In genomic region chr7:140056431-140056830, GRCh38 we compare ENCODE assay signal across 24 cellular contexts. TPM values are rescaled to one million over a fixed set of nuclear protein-coding genes. Genes with fewer than 3 reads are reported as not detected.
DNase-seq lines count a peak whose midpoint lies in the region; ATAC-seq and TF ChIP-seq lines count a peak whose summit lies in the region.
"Had no signal": no experiment of that assay in that cellular context is flagged by ENCODE, and none has a peak within 500 bp of the region (broad histone marks: within the 10 kb centered on the region; RNA-seq: fewer than 3 reads in every experiment).

No MANE protein-coding gene starts in this region.

- H3K4me3 ChIP-seq in right atrium auricular region, result no peak overlapping the region
- H3K4me3 ChIP-seq in effector memory CD4-positive, alpha-beta T cell (ENCODE audit: insufficient read depth, low read depth, low read length, poor library complexity, severe bottlenecking), result no peak overlapping the region
- H3K4me3 ChIP-seq: GM12878, SK-N-MC had no signal

- peaks cover 0 to 32% of the 10 kb centered on the region in 2 donors for H3K4me1 ChIP-seq in right atrium auricular region
- peaks cover 23% of the 10 kb centered on the region for H3K4me1 ChIP-seq in effector memory CD4-positive, alpha-beta T cell (ENCODE audit: control insufficient read depth, insufficient read depth, low read length, poor library complexity, severe bottlenecking)
- H3K4me1 ChIP-seq: Caco-2 had no signal

- no peaks in the 10 kb centered on the region for H3K36me3 ChIP-seq in right atrium auricular region
- H3K36me3 ChIP-seq in effector memory CD4-positive, alpha-beta T cell (ENCODE audit: control insufficient read depth, insufficient read depth, low read length), result peaks cover 23% of the 10 kb centered on the region

- H3K4me1 Mint-ChIP-seq in activated B cell treated with CpG ODN at 0.5 μM for 24 hours, result peaks cover 89% of the 10 kb centered on the region
- H3K4me1 Mint-ChIP-seq in naive B cell, result peaks cover 64 to 89% (median 76%) of the 10 kb centered on the region in 3 donors

- H3K9me3 ChIP-seq in right atrium auricular region, result no peaks in the 10 kb centered on the region
- no peaks in the 10 kb centered on the region for H3K9me3 ChIP-seq in effector memory CD4-positive, alpha-beta T cell (ENCODE audit: control insufficient read depth, low read length)
- H3K9me3 ChIP-seq: Caco-2 had no signal

- no peaks in the 10 kb centered on the region for H3K27me3 Mint-ChIP-seq in activated B cell treated with CpG ODN at 0.5 μM for 24 hours
- H3K27me3 Mint-ChIP-seq in naive B cell, result no peaks in the 10 kb centered on the region

- peaks cover 53% of the 10 kb centered on the region for H3K36me3 Mint-ChIP-seq in activated B cell treated with CpG ODN at 0.5 μM for 24 hours (ENCODE audit: low read depth)
- H3K36me3 Mint-ChIP-seq in naive B cell, result peaks cover 0 to 14% of the 10 kb centered on the region in 2 donors

- TF ChIP-seq CTCF in right atrium auricular region (IDR thresholded peaks at IDR 0.05) (no peak), activated B cell treated with CpG ODN at 0.5 μM for 24 hours (IDR thresholded peaks at IDR 0.05) (no peak)

- intact Hi-C loops in left cardiac atrium (cut with DNase I) (no loop called here), activated B cell treated with CpG ODN at 0.5 μM for 24 hours (cut with micrococcal nuclease) (no loop called here)

- no peak overlapping the region for H3K4me3 Mint-ChIP-seq in activated B cell treated with CpG ODN at 0.5 μM for 24 hours
- H3K4me3 Mint-ChIP-seq in naive B cell, result no peak overlapping the region

- CTCF ChIA-PET in activated B cell treated with CpG ODN at 0.5 μM for 24 hours (lab: Charles Lee), result no interaction called here

- POLR2A ChIA-PET in activated B cell treated with CpG ODN at 0.5 μM for 24 hours (lab: Charles Lee), result interaction anchor here (1.1 kb wide), 1 partner anchor 958 kb away, joined by 3 read pairs; no protein-coding TSS in a partner anchor

- ATAC-seq in left cardiac atrium, result no peak
- no peak for ATAC-seq in activated B cell treated with CpG ODN at 0.5 μM for 24 hours (ENCODE audit: low read depth)
- ATAC-seq in naive B cell (ENCODE audit: low read depth in 2 of 2), result no peak
- no peak for ATAC-seq in HG02610 (IDR thresholded peaks at IDR 0.05; ENCODE audit: unreplicated experiment)
- ATAC-seq: GM12878, HepG2 had no signal

- no peaks in the 10 kb centered on the region for H3K9me3 Mint-ChIP-seq in activated B cell treated with CpG ODN at 0.5 μM for 24 hours
- no peaks in the 10 kb centered on the region for H3K9me3 Mint-ChIP-seq in naive B cell

- H3K27ac Mint-ChIP-seq in activated B cell treated with CpG ODN at 0.5 μM for 24 hours (peak overlapping the region; percentile 22), naive B cell (peak overlapping the region; percentile 46 to 89 (median 66))

- H3K27ac ChIP-seq in right atrium auricular region, result no peak overlapping the region
- H3K27ac ChIP-seq in effector memory CD4-positive, alpha-beta T cell (ENCODE audit: insufficient read depth, low read length, poor library complexity, severe bottlenecking), result no peak overlapping the region
- H3K27ac ChIP-seq: C4-2B, HL-60, RWPE1, SK-N-MC had no signal

- DNase-seq in right atrium auricular region (ENCODE audit: low spot score), result peak; percentile 32
- no peak for DNase-seq in left cardiac atrium
- DNase-seq in activated B cell treated with CpG ODN at 0.5 μM for 24 hours, result no peak
- no peak for DNase-seq in naive B cell
- DNase-seq in NCI-H2196 treated with DMSO at 0.1 percent for 48 hours (lab: John Stamatoyannopoulos, UW; ENCODE audit: unreplicated experiment), result no peak
- DNase-seq in effector memory CD4-positive, alpha-beta T cell, result no peak
- DNase-seq: 8988T, Caco-2, DND-41, KBM-7, NCI-H1092, NCI-H1436, NCI-H2029, NCI-H226, NCI-H510A treated with DMSO at 0.1 percent for 48 hours, NCI-H748 treated with DMSO at 0.1 percent for 48 hours, SHP77 treated with DMSO at 0.1 percent for 48 hours had no signal

- H3K27me3 ChIP-seq in right atrium auricular region, result no peaks in the 10 kb centered on the region
- no peaks in the 10 kb centered on the region for H3K27me3 ChIP-seq in effector memory CD4-positive, alpha-beta T cell (replicated peaks; ENCODE audit: control insufficient read depth, insufficient read depth, low read length, poor library complexity, severe bottlenecking)

RNA-seq across cellular contexts. Expression of gene PARP12, which starts 6.3 kb away (rescaled TPM):
- total RNA-seq in right atrium auricular region, result 1 to 10 TPM; 7.5 to 8.5 TPM
- total RNA-seq in left cardiac atrium, result 10 to 100 TPM; 15.1 to 25.5 TPM
- 104 and 128 TPM in 2 replicates for total RNA-seq in activated B cell treated with CpG ODN at 0.5 μM for 24 hours
- 10 to 100 TPM; 40.5 to 61.1 (median 47.6) TPM for polyA plus RNA-seq in naive B cell (ENCODE audit: low read depth in 6 of 6)
